9 cellular contexts compared by ENCODE assay signal in genomic region chr17:81576621-81577277, GRCh38. TPM values are rescaled to one million over a fixed set of nuclear protein-coding genes. Genes with fewer than 3 reads are reported as not detected.
DNase-seq lines count a peak whose midpoint lies in the region; ATAC-seq, FAIRE-seq and TF ChIP-seq lines count a peak whose summit lies in the region.
"Had no signal": no experiment of that assay in that cellular context is flagged by ENCODE, and none has a peak within 500 bp of the region (broad histone marks: within the 10 kb centered on the region; RNA-seq: fewer than 3 reads in every experiment).

No MANE protein-coding gene starts in this region.

- H4K20me1 ChIP-seq in keratinocyte (ENCODE audit: control insufficient read depth, extremely low read depth, insufficient read depth, low read length): peaks cover 4% of the 10 kb centered on the region

- H3K27ac Mint-ChIP-seq in activated T-helper 17 cell treated with anti-CD3 and anti-CD28 coated beads, Interleukin-2, amount 50 U/mL, for 72 hours: peak overlapping the region; percentile 33

- peaks cover 21% of the 10 kb centered on the region for H3K4me1 Mint-ChIP-seq in activated T-helper 17 cell treated with anti-CD3 and anti-CD28 coated beads, Interleukin-2, amount 50 U/mL, for 72 hours

- H3K36me3 Mint-ChIP-seq in activated T-helper 17 cell treated with anti-CD3 and anti-CD28 coated beads, Interleukin-2, amount 50 U/mL, for 72 hours (ENCODE audit: low read depth): peaks cover 89% of the 10 kb centered on the region

- H3K27ac ChIP-seq in left ventricle myocardium inferior (replicated peaks): peak overlapping the region; percentile 16
- H3K27ac ChIP-seq in keratinocyte (ENCODE audit: control insufficient read depth, insufficient read depth, low read length): no peak overlapping the region
- peak overlapping the region; percentile 13 for H3K27ac ChIP-seq in urinary bladder (ENCODE audit: low read depth)

- 49% methylated on average over 17 of the region's 17 CpGs for WGBS in urinary bladder

- H3K9me1 ChIP-seq in keratinocyte (ENCODE audit: control insufficient read depth, extremely low read depth, insufficient read depth, low read length): peaks cover 13% of the 10 kb centered on the region

- FAIRE-seq in keratinocyte (lab: Jason Lieb, UNC): peak; percentile 53

- ATAC-seq in Right ventricle myocardium superior (ENCODE audit: poor library complexity) (no peak), esophagus mucosa (no peak)
- ATAC-seq in activated T-helper 17 cell treated with anti-CD3 and anti-CD28 coated beads, Interleukin-2, amount 50 U/mL, for 72 hours (replicated peaks): no peak

- H3K36me3 ChIP-seq in left ventricle myocardium inferior: peaks cover 68% of the 10 kb centered on the region
- H3K36me3 ChIP-seq in keratinocyte (ENCODE audit: control insufficient read depth in 2 of 2, extremely low read depth in 1 of 2, insufficient read depth in 2 of 2, low read length in 2 of 2): peaks cover 22 to 40% of the 10 kb centered on the region in 2 experiments
- no peaks in the 10 kb centered on the region for H3K36me3 ChIP-seq in urinary bladder (ENCODE audit: insufficient read depth)

- H3K4me3 ChIP-seq in left ventricle myocardium inferior (peak overlapping the region; percentile 28), keratinocyte (ENCODE audit: control insufficient read depth in 2 of 3, extremely low read depth in 1 of 3, insufficient read depth in 2 of 3, low read depth in 1 of 3, low read length in 3 of 3) (no peak overlapping the region), urinary bladder (ENCODE audit: low read depth, low read length) (no peak overlapping the region)

- intact Hi-C loops in left ventricle myocardium inferior (cut with micrococcal nuclease) (no loop called here), Right ventricle myocardium superior (cut with DNase I) (no loop called here)

- peaks cover 44% of the 10 kb centered on the region for H3K4me1 ChIP-seq in left ventricle myocardium inferior
- peaks cover 41% of the 10 kb centered on the region for H3K4me1 ChIP-seq in keratinocyte (ENCODE audit: control insufficient read depth, extremely low read depth, insufficient read depth, low read length)
- H3K4me1 ChIP-seq in urinary bladder (ENCODE audit: insufficient read depth): no peaks in the 10 kb centered on the region

- H3K9me3 ChIP-seq in left ventricle myocardium inferior (replicated peaks): no peaks in the 10 kb centered on the region
- no peaks in the 10 kb centered on the region for H3K9me3 ChIP-seq in keratinocyte (ENCODE audit: control insufficient read depth, low read depth, low read length)

- no peaks in the 10 kb centered on the region for H3K9me3 Mint-ChIP-seq in activated T-helper 17 cell treated with anti-CD3 and anti-CD28 coated beads, Interleukin-2, amount 50 U/mL, for 72 hours

- dilution Hi-C loops in keratinocyte (cut with MboI; ENCODE audit: extremely low pct_ligation_motif_present, low sequenced_read_pairs): no loop called here

- H3K79me2 ChIP-seq in keratinocyte (ENCODE audit: control insufficient read depth, insufficient read depth, low read length): peaks cover 19% of the 10 kb centered on the region

- DNase-seq in left ventricle myocardium inferior: no peak
- no peak for DNase-seq in Right ventricle myocardium superior
- DNase-seq in keratinocyte (ENCODE audit: low read depth, low spot score): no peak
- no peak for DNase-seq in iPS-NIHi11 (ENCODE audit: low spot score)
- no peak for DNase-seq in midbrain (lab: John Stamatoyannopoulos, UW)
- DNase-seq: activated CD4-positive, alpha-beta T cell treated with anti-CD3 and anti-CD28 coated beads, Interleukin-2, amount 50 U/mL, for 1 hour had no signal

- no peak overlapping the region for H3K9ac ChIP-seq in keratinocyte (ENCODE audit: control insufficient read depth, extremely low read depth, insufficient read depth, low read length)

- no peak overlapping the region for H2AFZ ChIP-seq in keratinocyte (ENCODE audit: control insufficient read depth, low read length)

- peak overlapping the region; percentile 18 for H3K4me2 ChIP-seq in keratinocyte (ENCODE audit: control insufficient read depth, extremely low read depth, insufficient read depth, low read depth, low read length)

- TF ChIP-seq CTCF in left ventricle myocardium inferior (IDR thresholded peaks at IDR 0.05; ENCODE audit: borderline replicate concordance): no peak
- no peak for TF ChIP-seq CTCF in keratinocyte (optimal IDR thresholded peaks at IDR 0.05 in 1 of 3, IDR thresholded peaks at IDR 0.05 in 1 of 3, conservative IDR thresholded peaks at IDR 0.05 in 1 of 3; ENCODE audit: extremely low read depth in 1 of 3, insufficient read depth in 2 of 3, low read length in 3 of 3)

- H3K27me3 ChIP-seq in left ventricle myocardium inferior (ENCODE audit: low read depth) (no peaks in the 10 kb centered on the region), keratinocyte (ENCODE audit: control insufficient read depth, extremely low read depth, insufficient read depth, low read length) (no peaks in the 10 kb centered on the region)

- no peak overlapping the region for H3K4me3 Mint-ChIP-seq in activated T-helper 17 cell treated with anti-CD3 and anti-CD28 coated beads, Interleukin-2, amount 50 U/mL, for 72 hours

- no peaks in the 10 kb centered on the region for H3K27me3 Mint-ChIP-seq in activated T-helper 17 cell treated with anti-CD3 and anti-CD28 coated beads, Interleukin-2, amount 50 U/mL, for 72 hours

RNA-seq across cellular contexts. Expression of gene FAAP100, which starts 24.6 kb away (rescaled TPM):
- total RNA-seq in left ventricle myocardium inferior: 15.9 TPM
- 13.0 TPM for total RNA-seq in Right ventricle myocardium superior
- total RNA-seq in activated T-helper 17 cell treated with anti-CD3 and anti-CD28 coated beads, Interleukin-2, amount 50 U/mL, for 72 hours: 10 to 100 TPM; 26.9 to 38.6 TPM
- 3.8 to 7.4 TPM (median 6.9 TPM) in 3 replicates for polyA plus RNA-seq in keratinocyte
- polyA plus RNA-seq in keratinocyte (2011; ENCODE audit: low read depth): 2.7 TPM
- 3.7 and 9.0 TPM in 2 replicates for polyA plus RNA-seq in keratinocyte (2011; cell fraction: cytosol; rRNA removed)
- 13.2 and 18.1 TPM in 2 replicates for polyA plus RNA-seq in keratinocyte (2011; cell fraction: nucleus; rRNA removed)
- 8.1 and 11.7 TPM in 2 replicates for polyA plus RNA-seq in keratinocyte (2012; ENCODE audit: low replicate concordance)
- 6.2 to 11.1 TPM (median 10.2 TPM) in 3 replicates for polyA minus RNA-seq in keratinocyte
- 16.1 TPM for polyA minus RNA-seq in keratinocyte (2011; cell fraction: cytosol; rRNA and poly(A)+ RNA removed)
- 14.0 and 14.1 TPM in 2 replicates for polyA minus RNA-seq in keratinocyte (2011; cell fraction: nucleus; rRNA and poly(A)+ RNA removed)
- total RNA-seq in urinary bladder: 14.0 TPM
- polyA plus RNA-seq in urinary bladder: 21.0 TPM
- 16.3 TPM for total RNA-seq in esophagus mucosa

RNA-seq across cellular contexts. Expression of gene FSCN2, which starts 48.6 kb away (rescaled TPM):
- 0.38 TPM for total RNA-seq in left ventricle myocardium inferior
- total RNA-seq in Right ventricle myocardium superior: 0.19 TPM
- under 1 TPM; 0.43 to 0.93 TPM for total RNA-seq in activated T-helper 17 cell treated with anti-CD3 and anti-CD28 coated beads, Interleukin-2, amount 50 U/mL, for 72 hours
- not detected in 3 replicates for polyA plus RNA-seq in keratinocyte
- polyA plus RNA-seq in keratinocyte (2011; ENCODE audit: low read depth): not detected
- polyA plus RNA-seq in keratinocyte (2011; cell fraction: cytosol; rRNA removed): not detected in 2 replicates
- 0.09 and 0.19 TPM in 2 replicates for polyA plus RNA-seq in keratinocyte (2011; cell fraction: nucleus; rRNA removed)
- polyA plus RNA-seq in keratinocyte (2012; ENCODE audit: low replicate concordance): not detected in 2 replicates
- not detected in 3 replicates for polyA minus RNA-seq in keratinocyte
- not detected for polyA minus RNA-seq in keratinocyte (2011; cell fraction: cytosol; rRNA and poly(A)+ RNA removed)
- polyA minus RNA-seq in keratinocyte (2011; cell fraction: nucleus; rRNA and poly(A)+ RNA removed): 0.32 TPM in 1 of 2 replicates, not detected in the other
- 0.69 TPM for total RNA-seq in urinary bladder
- 0.43 TPM for polyA plus RNA-seq in urinary bladder
- total RNA-seq in esophagus mucosa: 0.76 TPM
